In genomic region chr12:26187429-26187828, GRCh38 we compare ENCODE assay signal across 20 cellular contexts. TPM values are rescaled to one million over a fixed set of nuclear protein-coding genes. Genes with fewer than 3 reads are reported as not detected.
DNase-seq lines count a peak whose midpoint lies in the region; ATAC-seq and TF ChIP-seq lines count a peak whose summit lies in the region.
"Had no signal": no experiment of that assay in that cellular context is flagged by ENCODE, and none has a peak within 500 bp of the region (broad histone marks: within the 10 kb centered on the region; RNA-seq: fewer than 3 reads in every experiment).

No MANE protein-coding gene starts in this region.

- peak; percentile 36 for TF ChIP-seq CTCF in DOHH2 (IDR thresholded peaks at IDR 0.05; ENCODE audit: low read depth, low read length, poor library complexity, severe bottlenecking)
- TF ChIP-seq CTCF in GM23338 (conservative IDR thresholded peaks at IDR 0.05; ENCODE audit: low read depth in 2 of 2) = peak; percentile 50 to 61
- TF ChIP-seq CTCF in PC-9 (conservative IDR thresholded peaks at IDR 0.05) = no peak

- POLR2A ChIA-PET in PC-9 (lab: Charles Lee; ENCODE audit: unreplicated experiment) = no interaction called here

- H3K9me3 ChIP-seq in DOHH2 (ENCODE audit: control insufficient read depth, insufficient read depth, low read length) (no peaks in the 10 kb centered on the region), PC-9 (ENCODE audit: insufficient read depth, low read depth) (peaks cover 9% of the 10 kb centered on the region)
- H3K9me3 ChIP-seq: thyroid gland had no signal

- H3K27me3 Mint-ChIP-seq in GM23338 (ENCODE audit: insufficient read depth, low read depth, poor library complexity) = no peaks in the 10 kb centered on the region
- H3K27me3 Mint-ChIP-seq in activated T-cell treated with anti-CD3 and anti-CD28 coated beads, Interleukin-2, amount 50 U/mL, for 72 hours (ENCODE audit: low read depth) = peaks cover 53% of the 10 kb centered on the region

- H3K27ac ChIP-seq in DOHH2 (ENCODE audit: low read depth, low read length) = no peak overlapping the region
- no peak overlapping the region for H3K27ac ChIP-seq in GM23338 (ENCODE audit: low read depth)
- no peak overlapping the region for H3K27ac ChIP-seq in PC-9
- H3K27ac ChIP-seq: thyroid gland had no signal

- ATAC-seq in GM23338 = peak; percentile 85
- ATAC-seq in activated T-cell treated with anti-CD3 and anti-CD28 coated beads, Interleukin-2, amount 50 U/mL, for 72 hours (replicated peaks in 1 of 2) = no peak
- ATAC-seq: natural killer cell treated with Interleukin-12 subunit alpha and Interleukin-12 subunit beta and Interleukin-15 and Interleukin-18, amount 100 ng/mL, for 72 hours had no signal

- no peaks in the 10 kb centered on the region for H3K36me3 ChIP-seq in DOHH2 (ENCODE audit: control insufficient read depth, low read length)
- H3K36me3 ChIP-seq in GM23338 (ENCODE audit: insufficient read depth) = no peaks in the 10 kb centered on the region
- no peaks in the 10 kb centered on the region for H3K36me3 ChIP-seq in PC-9 (ENCODE audit: low read depth)
- H3K36me3 ChIP-seq: thyroid gland had no signal

- H3K36me3 Mint-ChIP-seq in GM23338 (ENCODE audit: low read depth) = no peaks in the 10 kb centered on the region
- no peaks in the 10 kb centered on the region for H3K36me3 Mint-ChIP-seq in activated T-cell treated with anti-CD3 and anti-CD28 coated beads, Interleukin-2, amount 50 U/mL, for 72 hours (ENCODE audit: insufficient read depth in 2 of 2)
- H3K36me3 Mint-ChIP-seq: activated naive CD4-positive, alpha-beta T cell treated with anti-CD3 and anti-CD28 coated beads, Interleukin-2, amount 50 U/mL, for 72 hours; natural killer cell treated with Interleukin-12 subunit alpha and Interleukin-12 subunit beta and Interleukin-15 and Interleukin-18, amount 100 ng/mL, for 72 hours had no signal

- intact Hi-C loops in PC-9 (cut with micrococcal nuclease; ENCODE audit: unreplicated experiment) = loop anchor here (5.0 kb wide), 1 partner anchor 215 kb away; no protein-coding TSS in a partner anchor

- H4K20me1 ChIP-seq in DOHH2 (ENCODE audit: control insufficient read depth, insufficient read depth, low read depth, low read length) (no peaks in the 10 kb centered on the region), GM23338 (replicated peaks; ENCODE audit: insufficient read depth) (no peaks in the 10 kb centered on the region), PC-9 (ENCODE audit: insufficient read depth) (no peaks in the 10 kb centered on the region)

- H3K27me3 ChIP-seq in DOHH2 (ENCODE audit: control insufficient read depth, low read length) = peaks cover 6% of the 10 kb centered on the region; the same call in 1 of the 2 replicates
- no peaks in the 10 kb centered on the region for H3K27me3 ChIP-seq in GM23338 (ENCODE audit: insufficient read depth)
- no peaks in the 10 kb centered on the region for H3K27me3 ChIP-seq in PC-9 (ENCODE audit: insufficient read depth, low read depth)
- H3K27me3 ChIP-seq: thyroid gland had no signal

- no peak overlapping the region for H3K4me3 ChIP-seq in DOHH2 (ENCODE audit: low read length)
- no peak overlapping the region for H3K4me3 ChIP-seq in GM23338
- H3K4me3 ChIP-seq in PC-9 = no peak overlapping the region
- H3K4me3 ChIP-seq: lung, thyroid gland had no signal

- no peak overlapping the region for H3K27ac Mint-ChIP-seq in GM23338
- no peak overlapping the region for H3K27ac Mint-ChIP-seq in activated T-cell treated with anti-CD3 and anti-CD28 coated beads, Interleukin-2, amount 50 U/mL, for 72 hours
- H3K27ac Mint-ChIP-seq: activated naive CD4-positive, alpha-beta T cell treated with anti-CD3 and anti-CD28 coated beads, Interleukin-2, amount 50 U/mL, for 72 hours; natural killer cell treated with Interleukin-12 subunit alpha and Interleukin-12 subunit beta and Interleukin-15 and Interleukin-18, amount 100 ng/mL, for 72 hours had no signal

- CTCF ChIA-PET in PC-9 (lab: Charles Lee) = no interaction called here

- H3F3A ChIP-seq in DOHH2 (ENCODE audit: control insufficient read depth, insufficient read depth) (no peaks in the 10 kb centered on the region), GM23338 (replicated peaks; ENCODE audit: low read depth) (no peaks in the 10 kb centered on the region), PC-9 (ENCODE audit: insufficient read depth, low read depth) (peaks cover 23% of the 10 kb centered on the region)

- H3K4me2 ChIP-seq in DOHH2 (ENCODE audit: low read length) (no peak overlapping the region), GM23338 (no peak overlapping the region), PC-9 (peak overlapping the region; percentile 9; the same call in 1 of the 2 replicates)

- H3K4me1 Mint-ChIP-seq in GM23338 = peaks cover 6% of the 10 kb centered on the region; the same call in 2 of the 3 replicates
- H3K4me1 Mint-ChIP-seq in activated T-cell treated with anti-CD3 and anti-CD28 coated beads, Interleukin-2, amount 50 U/mL, for 72 hours (ENCODE audit: low read depth) = peaks cover 9% of the 10 kb centered on the region

- H3K4me1 ChIP-seq in DOHH2 (ENCODE audit: control insufficient read depth, low read length) (no peaks in the 10 kb centered on the region), GM23338 (ENCODE audit: insufficient read depth) (no peaks in the 10 kb centered on the region), PC-9 (replicated peaks; ENCODE audit: insufficient read depth) (peaks cover 51% of the 10 kb centered on the region)
- H3K4me1 ChIP-seq: thyroid gland had no signal

- no peaks in the 10 kb centered on the region for H3K79me2 ChIP-seq in DOHH2 (ENCODE audit: control insufficient read depth, low read length)
- H3K79me2 ChIP-seq in GM23338 (replicated peaks; ENCODE audit: insufficient read depth) = no peaks in the 10 kb centered on the region
- no peaks in the 10 kb centered on the region for H3K79me2 ChIP-seq in PC-9 (ENCODE audit: low read depth)

- H3K4me3 Mint-ChIP-seq in GM23338 = no peak overlapping the region
- H3K4me3 Mint-ChIP-seq in activated T-cell treated with anti-CD3 and anti-CD28 coated beads, Interleukin-2, amount 50 U/mL, for 72 hours = no peak overlapping the region
- H3K4me3 Mint-ChIP-seq: natural killer cell treated with Interleukin-12 subunit alpha and Interleukin-12 subunit beta and Interleukin-15 and Interleukin-18, amount 100 ng/mL, for 72 hours had no signal

- no TSS peak for BruUV-seq in PC-9 (replicated peaks; lab: Mats Ljungman, UMichigan)

- DNase-seq in GM23338 (ENCODE audit: low spot score) (peak; percentile 65), PC-9 (no peak), iPS-NIHi7 (ENCODE audit: extremely low spot score) (peak; percentile 31), COLO829 (ENCODE audit: low spot score) (no peak), NCI-H2029 treated with DMSO at 0.1 percent for 48 hours (lab: John Stamatoyannopoulos, UW) (no peak), DMS 273 treated with DMSO at 0.1 percent for 48 hours (lab: John Stamatoyannopoulos, UW) (no peak)
- DNase-seq in activated T-cell treated with anti-CD3 and anti-CD28 coated beads, Interleukin-2, amount 50 U/mL, for 72 hours = no peak
- DNase-seq: activated CD4-positive, alpha-beta T cell treated with anti-CD3 and anti-CD28 coated beads for 4 hours; DMS153; NCI-H1092; NCI-H2171 treated with DMSO at 0.1 percent for 48 hours; NCI-H82; retina; SIG-M5; T-helper 9 cell; thyroid gland had no signal

- no peaks in the 10 kb centered on the region for H3K9me2 ChIP-seq in DOHH2 (replicated peaks; ENCODE audit: control insufficient read depth, low read length)
- no peaks in the 10 kb centered on the region for H3K9me2 ChIP-seq in GM23338 (ENCODE audit: insufficient read depth)
- no peaks in the 10 kb centered on the region for H3K9me2 ChIP-seq in PC-9 (ENCODE audit: insufficient read depth)

- H2AFZ ChIP-seq in GM23338 (no peak overlapping the region), PC-9 (no peak overlapping the region)

- no peaks in the 10 kb centered on the region for H3K9me3 Mint-ChIP-seq in GM23338
- no peaks in the 10 kb centered on the region for H3K9me3 Mint-ChIP-seq in activated T-cell treated with anti-CD3 and anti-CD28 coated beads, Interleukin-2, amount 50 U/mL, for 72 hours
- H3K9me3 Mint-ChIP-seq: activated naive CD4-positive, alpha-beta T cell treated with anti-CD3 and anti-CD28 coated beads, Interleukin-2, amount 50 U/mL, for 72 hours; natural killer cell treated with Interleukin-12 subunit alpha and Interleukin-12 subunit beta and Interleukin-15 and Interleukin-18, amount 100 ng/mL, for 72 hours had no signal

TF ChIP-seq in GM23338, 12 proteins besides CTCF, POLR2A, EP300 and RAD21 (continues in another document):
- TF ChIP-seq NANOG (IDR thresholded peaks at IDR 0.05; ENCODE audit: borderline replicate concordance) (no peak), CREB1 (CRISPR knock-in tag; IDR thresholded peaks at IDR 0.05; ENCODE audit: low read depth) (no peak), STAT1 (IDR thresholded peaks at IDR 0.05; ENCODE audit: unreplicated experiment) (no peak), JUNB (IDR thresholded peaks at IDR 0.05; ENCODE audit: unreplicated experiment) (no peak), POLR2AphosphoS5 (IDR thresholded peaks at IDR 0.05; ENCODE audit: low read depth) (no peak), EZH2phosphoT487 (IDR thresholded peaks at IDR 0.05; ENCODE audit: unreplicated experiment) (no peak)
- TF ChIP-seq, protein P1, sequence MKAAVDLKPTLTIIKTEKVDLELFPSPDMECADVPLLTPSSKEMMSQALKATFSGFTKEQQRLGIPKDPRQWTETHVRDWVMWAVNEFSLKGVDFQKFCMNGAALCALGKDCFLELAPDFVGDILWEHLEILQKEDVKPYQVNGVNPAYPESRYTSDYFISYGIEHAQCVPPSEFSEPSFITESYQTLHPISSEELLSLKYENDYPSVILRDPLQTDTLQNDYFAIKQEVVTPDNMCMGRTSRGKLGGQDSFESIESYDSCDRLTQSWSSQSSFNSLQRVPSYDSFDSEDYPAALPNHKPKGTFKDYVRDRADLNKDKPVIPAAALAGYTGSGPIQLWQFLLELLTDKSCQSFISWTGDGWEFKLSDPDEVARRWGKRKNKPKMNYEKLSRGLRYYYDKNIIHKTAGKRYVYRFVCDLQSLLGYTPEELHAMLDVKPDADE (IDR thresholded peaks at IDR 0.05) = no peak

RNA-seq across cellular contexts. Expression of gene SSPN, which starts 7.9 kb away (rescaled TPM):
- total RNA-seq in GM23338 (2014; rRNA removed; shearing (Covaris generic)) = 1.1 and 3.1 TPM in 2 replicates
- 2.3 and 2.8 TPM in 2 replicates for polyA plus RNA-seq in GM23338 (2016; fragmentation: Nextera tagmentation; extraction: Ambion mirVana)
- 10.4 and 14.0 TPM in 2 replicates for total RNA-seq in PC-9 (2021)
- not detected for total RNA-seq in activated T-cell treated with anti-CD3 and anti-CD28 coated beads, Interleukin-2, amount 50 U/mL, for 72 hours
- total RNA-seq: activated naive CD4-positive, alpha-beta T cell treated with anti-CD3 and anti-CD28 coated beads, Interleukin-2, amount 50 U/mL, for 72 hours had no signal

Comparison
In these comparisons a context has a peak if more than half of its experiments do, and no peak if none do; other contexts are left out.
1. DNase-seq: peak in GM23338 (single experiment) and iPS-NIHi7 (single experiment); none in PC-9 (0 of 2), activated T-cell treated with anti-CD3 and anti-CD28 coated beads, Interleukin-2, amount 50 U/mL, for 72 hours (0 of 2), COLO829 (single experiment), NCI-H2029 treated with DMSO at 0.1 percent for 48 hours (single experiment) and DMS 273 treated with DMSO at 0.1 percent for 48 hours (single experiment).